Comparison of ENCODE assay signal across 16 cellular contexts in genomic region chr6:32840604-32841246, GRCh38. TPM values are rescaled to one million over a fixed set of nuclear protein-coding genes. Genes with fewer than 3 reads are reported as not detected.
A peak's percentile ranks its signal among the peaks of the same experiment; 100 is the strongest.
DNase-seq lines count a peak whose midpoint lies in the region; ATAC-seq lines count a peak whose summit lies in the region.
"Had no signal": no experiment of that assay in that cellular context is flagged by ENCODE, and none has a peak within 500 bp of the region (broad histone marks: within the 10 kb centered on the region; RNA-seq: fewer than 3 reads in every experiment).

No MANE protein-coding gene starts in this region.

- peak; percentile 37 for DNase-seq in stimulated activated CD4-positive, alpha-beta T cell treated with anti-CD3 and anti-CD28 coated beads, Interleukin-1b, Interleukin-23, amount 100 ng/mL, for 48 hours
- no peak for DNase-seq in stimulated activated CD4-positive, alpha-beta T cell treated with anti-CD3 and anti-CD28 coated beads, Interleukin-4, amount 100 ng/mL, for 1 hour
- peak; percentile 72 for DNase-seq in activated CD4-positive, alpha-beta memory T cell treated with anti-CD3 and anti-CD28 coated beads for 36 hours
- DNase-seq in left lobe of liver (ENCODE audit: low spot score), result peak; percentile 37
- no peak for DNase-seq in NCI-H2171 treated with DMSO at 0.1 percent for 48 hours (lab: John Stamatoyannopoulos, UW)
- no peak for DNase-seq in NCI-H146 (lab: John Stamatoyannopoulos, UW)
- no peak for DNase-seq in H7
- DNase-seq: activated effector memory CD4-positive, alpha-beta T cell treated with Interleukin-2 at 50 U/mL for 16 hours; H9; mucosa of descending colon; NCI-H1694; OCI-M1; T-helper 9 cell had no signal

- peaks cover 52% of the 10 kb centered on the region for H3K27me3 ChIP-seq in H7 (ENCODE audit: control insufficient read depth, insufficient read depth, low read length)
- H3K27me3 ChIP-seq: right atrium auricular region had no signal

- no peak overlapping the region for H3K4me3 ChIP-seq in H7 (ENCODE audit: insufficient read depth, low read depth, low read length)
- H3K4me3 ChIP-seq: mucosa of descending colon, right atrium auricular region had no signal

- H3K4me1 Mint-ChIP-seq in activated CD4-positive, alpha-beta memory T cell treated with anti-CD3 and anti-CD28 coated beads for 36 hours (ENCODE audit: low read depth), result peaks cover 54% of the 10 kb centered on the region

- H3K27ac Mint-ChIP-seq in activated CD4-positive, alpha-beta memory T cell treated with anti-CD3 and anti-CD28 coated beads for 36 hours, result peak overlapping the region; percentile 100
- H3K27ac Mint-ChIP-seq: H9 had no signal

- POLR2A ChIA-PET in activated CD4-positive, alpha-beta memory T cell treated with anti-CD3 and anti-CD28 coated beads for 36 hours (lab: Charles Lee), result interaction anchor here (8.2 to 9.8 kb wide), 2 partner anchors 16 to 131 kb away, joined by 133 to 313 read pairs; partner anchors contain the start of genes BRD2, PSMB9 and TAP1

- CTCF ChIA-PET in activated CD4-positive, alpha-beta memory T cell treated with anti-CD3 and anti-CD28 coated beads for 36 hours (lab: Charles Lee), result interaction anchor here (0.7 to 11.9 kb wide), 6 partner anchors 10 to 439 kb away, joined by 3 to 917 read pairs (median 5); partner anchors contain the start of genes PSMB9 and TAP1

- no peaks in the 10 kb centered on the region; the same call in 1 of the 2 replicates for H3K36me3 ChIP-seq in H7 (replicated peaks; ENCODE audit: control insufficient read depth, insufficient read depth, low read length)

- H3K36me3 Mint-ChIP-seq in activated CD4-positive, alpha-beta memory T cell treated with anti-CD3 and anti-CD28 coated beads for 36 hours, result peaks cover 74% of the 10 kb centered on the region

- intact Hi-C loops in activated CD4-positive, alpha-beta memory T cell treated with anti-CD3 and anti-CD28 coated beads for 36 hours (cut with micrococcal nuclease), result loop anchor here (5.0 kb wide), 3 partner anchors 367 to 1103 kb away; partner anchors contain the start of genes CLIC1, CUTA and RING1

- H3K4me3 Mint-ChIP-seq in activated CD4-positive, alpha-beta memory T cell treated with anti-CD3 and anti-CD28 coated beads for 36 hours, result peak overlapping the region; percentile 97
- H3K4me3 Mint-ChIP-seq: H9 had no signal

- H3K9me3 Mint-ChIP-seq in activated CD4-positive, alpha-beta memory T cell treated with anti-CD3 and anti-CD28 coated beads for 36 hours, result no peaks in the 10 kb centered on the region
- H3K9me3 Mint-ChIP-seq: H9 had no signal

- ATAC-seq in left lobe of liver (no peak), GM18907 (IDR thresholded peaks at IDR 0.05; ENCODE audit: unreplicated experiment) (no peak)
- ATAC-seq: mucosa of descending colon had no signal

- no peaks in the 10 kb centered on the region for H3K27me3 Mint-ChIP-seq in activated CD4-positive, alpha-beta memory T cell treated with anti-CD3 and anti-CD28 coated beads for 36 hours

RNA-seq across cellular contexts. Expression of gene TAP2, which starts 2.2 kb away (rescaled TPM):
- 100 to 1,000 TPM; 134 to 143 TPM for total RNA-seq in activated CD4-positive, alpha-beta memory T cell treated with anti-CD3 and anti-CD28 coated beads for 36 hours
- total RNA-seq in left lobe of liver, result 11.8 TPM
- total RNA-seq in H7 (2014; rRNA removed; shearing (Covaris generic)), result 1.1 and 2.7 TPM in 2 replicates

RNA-seq across cellular contexts. Expression of gene PSMB8, which starts 3.1 kb away (rescaled TPM):
- 100 to 1,000 TPM; 350 to 370 TPM for total RNA-seq in activated CD4-positive, alpha-beta memory T cell treated with anti-CD3 and anti-CD28 coated beads for 36 hours
- 41.1 TPM for total RNA-seq in left lobe of liver
- 2.6 and 4.6 TPM in 2 replicates for total RNA-seq in H7 (2014; rRNA removed; shearing (Covaris generic))
- total RNA-seq: G401 had no signal

RNA-seq across cellular contexts. Expression of gene TAP1, which starts 12.8 kb away (rescaled TPM):
- total RNA-seq in activated CD4-positive, alpha-beta memory T cell treated with anti-CD3 and anti-CD28 coated beads for 36 hours, result 100 to 1,000 TPM; 245 to 258 TPM
- 10.6 TPM for total RNA-seq in left lobe of liver
- 1.7 and 2.8 TPM in 2 replicates for total RNA-seq in H7 (2014; rRNA removed; shearing (Covaris generic))

RNA-seq across cellular contexts. Expression of gene PSMB9, which starts 13.3 kb away (rescaled TPM):
- total RNA-seq in activated CD4-positive, alpha-beta memory T cell treated with anti-CD3 and anti-CD28 coated beads for 36 hours, result 100 to 1,000 TPM; 296 to 302 TPM
- total RNA-seq in left lobe of liver, result 13.9 TPM
- total RNA-seq in H7 (2014; rRNA removed; shearing (Covaris generic)), result not detected in 2 replicates

RNA-seq across cellular contexts. Expression of gene HLA-DOB, which starts 23.9 kb away (rescaled TPM):
- total RNA-seq in activated CD4-positive, alpha-beta memory T cell treated with anti-CD3 and anti-CD28 coated beads for 36 hours, result 1 to 10 TPM; 1.3 to 1.7 TPM
- not detected for total RNA-seq in left lobe of liver
- total RNA-seq in H7 (2014; rRNA removed; shearing (Covaris generic)), result not detected in 2 replicates
- total RNA-seq: G401, right atrium auricular region had no signal

Comparison
In these comparisons a context has a peak if more than half of its experiments do, and no peak if none do; other contexts are left out.
1. DNase-seq: peak in stimulated activated CD4-positive, alpha-beta T cell treated with anti-CD3 and anti-CD28 coated beads, Interleukin-1b, Interleukin-23, amount 100 ng/mL, for 48 hours (single experiment), activated CD4-positive, alpha-beta memory T cell treated with anti-CD3 and anti-CD28 coated beads for 36 hours (single experiment) and left lobe of liver (single experiment); none in stimulated activated CD4-positive, alpha-beta T cell treated with anti-CD3 and anti-CD28 coated beads, Interleukin-4, amount 100 ng/mL, for 1 hour (single experiment), NCI-H2171 treated with DMSO at 0.1 percent for 48 hours (single experiment), NCI-H146 (single experiment) and H7 (single experiment).
2. RNA of gene TAP2, which starts 2.2 kb away (total RNA-seq): 134 to 143 TPM in activated CD4-positive, alpha-beta memory T cell treated with anti-CD3 and anti-CD28 coated beads for 36 hours; 11.8 TPM in left lobe of liver (single experiment) and 1.1 to 2.7 TPM in H7; every median in the first group is over 10 times any median in the second.
3. RNA of gene TAP1, which starts 12.8 kb away (total RNA-seq): 245 to 258 TPM in activated CD4-positive, alpha-beta memory T cell treated with anti-CD3 and anti-CD28 coated beads for 36 hours; 10.6 TPM in left lobe of liver (single experiment) and 1.7 to 2.8 TPM in H7; every median in the first group is over 10 times any median in the second.